ENCODE assay signal across 1 cellular context in the genomic region with DNA sequence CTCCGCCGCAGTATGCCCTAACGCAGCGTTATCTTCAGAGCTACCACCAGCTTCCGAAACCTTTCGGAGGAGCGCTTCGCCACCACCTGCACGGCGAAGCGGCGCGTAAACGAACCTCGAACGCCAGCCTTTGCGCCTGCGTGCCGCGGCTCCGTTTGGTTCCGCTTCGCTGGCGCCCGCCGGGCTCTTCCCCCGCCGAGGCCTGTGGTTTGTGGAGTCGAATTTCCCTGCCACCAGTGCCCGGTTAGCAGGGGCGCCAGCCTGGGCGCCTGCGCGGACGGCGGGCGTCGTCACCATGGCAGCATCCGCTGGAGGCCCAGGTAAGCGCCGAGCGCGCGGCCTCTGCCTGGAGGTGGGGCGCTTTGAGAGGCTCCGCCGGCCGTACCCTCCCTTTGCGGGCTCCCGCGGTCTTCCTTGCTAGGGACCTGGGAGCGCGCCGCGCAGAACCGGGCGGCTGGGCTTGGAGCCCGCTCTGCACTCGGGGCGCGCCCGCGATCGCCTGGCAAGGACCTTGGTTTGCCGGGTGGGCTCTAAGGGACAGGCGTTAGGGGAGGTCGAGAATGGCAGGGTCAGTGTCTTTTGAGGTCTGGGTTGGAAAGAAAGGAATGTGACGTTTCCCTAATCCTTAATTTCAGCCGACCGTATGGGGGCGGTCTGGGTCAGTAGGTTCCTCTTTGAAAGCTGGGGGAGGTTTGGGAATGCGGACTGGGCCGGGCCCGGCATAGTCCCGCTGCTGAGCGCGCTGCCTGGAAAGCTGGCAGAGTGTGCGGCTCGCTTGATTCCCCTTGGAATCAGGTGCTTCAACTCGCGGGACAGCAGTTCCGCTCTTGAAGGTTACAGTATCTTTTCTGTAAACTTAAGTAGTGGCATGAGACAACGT.
A peak's percentile ranks its signal among the peaks of the same experiment; 100 is the strongest.
TF ChIP-seq lines count a peak whose summit lies in the region.

TSS of gene FAM151B (plus strand) at position 272 of the 880 bp plus-strand sequence. CDS start at position 296, 24 bp downstream.

TF ChIP-seq in HepG2, 621 proteins besides CTCF, POLR2A, EP300 and RAD21 (continued from another document and continues in another):
- TF ChIP-seq, protein P1, sequence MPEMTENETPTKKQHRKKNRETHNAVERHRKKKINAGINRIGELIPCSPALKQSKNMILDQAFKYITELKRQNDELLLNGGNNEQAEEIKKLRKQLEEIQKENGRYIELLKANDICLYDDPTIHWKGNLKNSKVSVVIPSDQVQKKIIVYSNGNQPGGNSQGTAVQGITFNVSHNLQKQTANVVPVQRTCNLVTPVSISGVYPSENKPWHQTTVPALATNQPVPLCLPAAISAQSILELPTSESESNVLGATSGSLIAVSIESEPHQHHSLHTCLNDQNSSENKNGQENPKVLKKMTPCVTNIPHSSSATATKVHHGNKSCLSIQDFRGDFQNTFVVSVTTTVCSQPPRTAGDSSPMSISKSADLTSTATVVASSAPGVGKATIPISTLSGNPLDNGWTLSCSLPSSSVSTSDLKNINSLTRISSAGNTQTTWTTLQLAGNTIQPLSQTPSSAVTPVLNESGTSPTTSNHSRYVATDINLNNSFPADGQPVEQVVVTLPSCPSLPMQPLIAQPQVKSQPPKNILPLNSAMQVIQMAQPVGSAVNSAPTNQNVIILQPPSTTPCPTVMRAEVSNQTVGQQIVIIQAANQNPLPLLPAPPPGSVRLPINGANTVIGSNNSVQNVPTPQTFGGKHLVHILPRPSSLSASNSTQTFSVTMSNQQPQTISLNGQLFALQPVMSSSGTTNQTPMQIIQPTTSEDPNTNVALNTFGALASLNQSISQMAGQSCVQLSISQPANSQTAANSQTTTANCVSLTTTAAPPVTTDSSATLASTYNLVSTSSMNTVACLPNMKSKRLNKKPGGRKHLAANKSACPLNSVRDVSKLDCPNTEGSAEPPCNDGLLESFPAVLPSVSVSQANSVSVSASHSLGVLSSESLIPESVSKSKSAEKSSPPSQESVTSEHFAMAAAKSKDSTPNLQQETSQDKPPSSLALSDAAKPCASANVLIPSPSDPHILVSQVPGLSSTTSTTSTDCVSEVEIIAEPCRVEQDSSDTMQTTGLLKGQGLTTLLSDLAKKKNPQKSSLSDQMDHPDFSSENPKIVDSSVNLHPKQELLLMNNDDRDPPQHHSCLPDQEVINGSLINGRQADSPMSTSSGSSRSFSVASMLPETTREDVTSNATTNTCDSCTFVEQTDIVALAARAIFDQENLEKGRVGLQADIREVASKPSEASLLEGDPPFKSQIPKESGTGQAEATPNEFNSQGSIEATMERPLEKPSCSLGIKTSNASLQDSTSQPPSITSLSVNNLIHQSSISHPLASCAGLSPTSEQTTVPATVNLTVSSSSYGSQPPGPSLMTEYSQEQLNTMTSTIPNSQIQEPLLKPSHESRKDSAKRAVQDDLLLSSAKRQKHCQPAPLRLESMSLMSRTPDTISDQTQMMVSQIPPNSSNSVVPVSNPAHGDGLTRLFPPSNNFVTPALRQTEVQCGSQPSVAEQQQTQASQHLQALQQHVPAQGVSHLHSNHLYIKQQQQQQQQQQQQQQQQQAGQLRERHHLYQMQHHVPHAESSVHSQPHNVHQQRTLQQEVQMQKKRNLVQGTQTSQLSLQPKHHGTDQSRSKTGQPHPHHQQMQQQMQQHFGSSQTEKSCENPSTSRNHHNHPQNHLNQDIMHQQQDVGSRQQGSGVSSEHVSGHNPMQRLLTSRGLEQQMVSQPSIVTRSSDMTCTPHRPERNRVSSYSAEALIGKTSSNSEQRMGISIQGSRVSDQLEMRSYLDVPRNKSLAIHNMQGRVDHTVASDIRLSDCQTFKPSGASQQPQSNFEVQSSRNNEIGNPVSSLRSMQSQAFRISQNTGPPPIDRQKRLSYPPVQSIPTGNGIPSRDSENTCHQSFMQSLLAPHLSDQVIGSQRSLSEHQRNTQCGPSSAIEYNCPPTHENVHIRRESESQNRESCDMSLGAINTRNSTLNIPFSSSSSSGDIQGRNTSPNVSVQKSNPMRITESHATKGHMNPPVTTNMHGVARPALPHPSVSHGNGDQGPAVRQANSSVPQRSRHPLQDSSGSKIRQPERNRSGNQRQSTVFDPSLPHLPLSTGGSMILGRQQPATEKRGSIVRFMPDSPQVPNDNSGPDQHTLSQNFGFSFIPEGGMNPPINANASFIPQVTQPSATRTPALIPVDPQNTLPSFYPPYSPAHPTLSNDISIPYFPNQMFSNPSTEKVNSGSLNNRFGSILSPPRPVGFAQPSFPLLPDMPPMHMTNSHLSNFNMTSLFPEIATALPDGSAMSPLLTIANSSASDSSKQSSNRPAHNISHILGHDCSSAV (CRISPR knock-in tag; IDR thresholded peaks at IDR 0.05; ENCODE audit: borderline replicate concordance) = peak; percentile 67; the same call in 1 of the 2 replicates
- TF ChIP-seq HES4 (CRISPR knock-in tag; IDR thresholded peaks at IDR 0.05; ENCODE audit: borderline replicate concordance) (no peak), ZNF766 (CRISPR knock-in tag; IDR thresholded peaks at IDR 0.05; ENCODE audit: borderline replicate concordance) (peak; percentile 55; the same call in 1 of the 2 replicates), ZNF382 (CRISPR knock-in tag; IDR thresholded peaks at IDR 0.05; ENCODE audit: borderline replicate concordance) (no peak), MBNL3 (CRISPR knock-in tag; conservative IDR thresholded peaks at IDR 0.05) (no peak), BRCA1 (CRISPR knock-in tag; IDR thresholded peaks at IDR 0.05) (no peak), ZNF33A (CRISPR knock-in tag; IDR thresholded peaks at IDR 0.05; ENCODE audit: borderline replicate concordance) (no peak), SNAI1 (CRISPR knock-in tag; IDR thresholded peaks at IDR 0.05; ENCODE audit: borderline replicate concordance) (peak; percentile 66; the same call in 1 of the 2 replicates), ZNF83 (CRISPR knock-in tag; IDR thresholded peaks at IDR 0.05; ENCODE audit: borderline replicate concordance) (no peak), MAF1 (CRISPR knock-in tag; IDR thresholded peaks at IDR 0.05; ENCODE audit: borderline replicate concordance) (no peak; the same call in none of the 2 replicates), TMF1 (CRISPR knock-in tag; IDR thresholded peaks at IDR 0.05; ENCODE audit: low read depth) (peak; percentile 78; the same call in 1 of the 2 replicates), ZFP91 (CRISPR knock-in tag; IDR thresholded peaks at IDR 0.05; ENCODE audit: borderline replicate concordance) (peak; percentile 91), KAT7 (CRISPR knock-in tag; IDR thresholded peaks at IDR 0.05; ENCODE audit: borderline replicate concordance) (no peak), ATF7 (IDR thresholded peaks at IDR 0.05) (no peak), ATF7 (CRISPR knock-in tag; IDR thresholded peaks at IDR 0.05) (no peak), RFX1 (IDR thresholded peaks at IDR 0.05) (peak; percentile 97), ZNF343 (CRISPR knock-in tag; IDR thresholded peaks at IDR 0.05) (peak; percentile 86), RBFOX2 (IDR thresholded peaks at IDR 0.05; ENCODE audit: low read depth, low read length) (peak; percentile 82), CC2D1A (CRISPR knock-in tag; IDR thresholded peaks at IDR 0.05) (peak; percentile 88; the same call in 1 of the 2 replicates), ZNF772 (CRISPR knock-in tag; IDR thresholded peaks at IDR 0.05) (0 out of 2 replicates have a peak, but pooled peaks have one; percentile 50), CENPX (CRISPR knock-in tag; IDR thresholded peaks at IDR 0.05) (no peak), HCFC1 (IDR thresholded peaks at IDR 0.05; ENCODE audit: low read depth, low read length) (no peak), ZNF251 (CRISPR knock-in tag; IDR thresholded peaks at IDR 0.05) (no peak), SSRP1 (CRISPR knock-in tag; IDR thresholded peaks at IDR 0.05) (no peak; the same call in 1 of the 2 replicates), SP5 (CRISPR knock-in tag; IDR thresholded peaks at IDR 0.05; ENCODE audit: borderline replicate concordance, low read depth) (no peak), SMYD3 (CRISPR knock-in tag; IDR thresholded peaks at IDR 0.05) (peak; percentile 83), MAFK (conservative IDR thresholded peaks at IDR 0.05 in 1 of 2, IDR thresholded peaks at IDR 0.05 in 1 of 2; ENCODE audit: low read length in 2 of 2) (no peak), NFATC3 (CRISPR knock-in tag; IDR thresholded peaks at IDR 0.05) (no peak), ZNF432 (CRISPR knock-in tag; IDR thresholded peaks at IDR 0.05; ENCODE audit: borderline replicate concordance) (no peak), ZBTB44 (CRISPR knock-in tag; IDR thresholded peaks at IDR 0.05) (0 out of 2 replicates have a peak, but pooled peaks have one; percentile 50), FOSL2 (CRISPR knock-in tag; IDR thresholded peaks at IDR 0.05) (peak; percentile 14; the same call in 1 of the 2 replicates)
- TF ChIP-seq, protein P2, sequence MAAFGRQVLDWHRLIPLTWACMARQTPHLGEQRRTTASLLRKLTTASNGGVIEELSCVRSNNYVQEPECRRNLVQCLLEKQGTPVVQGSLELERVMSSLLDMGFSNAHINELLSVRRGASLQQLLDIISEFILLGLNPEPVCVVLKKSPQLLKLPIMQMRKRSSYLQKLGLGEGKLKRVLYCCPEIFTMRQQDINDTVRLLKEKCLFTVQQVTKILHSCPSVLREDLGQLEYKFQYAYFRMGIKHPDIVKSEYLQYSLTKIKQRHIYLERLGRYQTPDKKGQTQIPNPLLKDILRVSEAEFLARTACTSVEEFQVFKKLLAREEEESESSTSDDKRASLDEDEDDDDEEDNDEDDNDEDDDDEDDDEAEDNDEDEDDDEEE (CRISPR knock-in tag; IDR thresholded peaks at IDR 0.05) = no peak
- TF ChIP-seq, protein P3, sequence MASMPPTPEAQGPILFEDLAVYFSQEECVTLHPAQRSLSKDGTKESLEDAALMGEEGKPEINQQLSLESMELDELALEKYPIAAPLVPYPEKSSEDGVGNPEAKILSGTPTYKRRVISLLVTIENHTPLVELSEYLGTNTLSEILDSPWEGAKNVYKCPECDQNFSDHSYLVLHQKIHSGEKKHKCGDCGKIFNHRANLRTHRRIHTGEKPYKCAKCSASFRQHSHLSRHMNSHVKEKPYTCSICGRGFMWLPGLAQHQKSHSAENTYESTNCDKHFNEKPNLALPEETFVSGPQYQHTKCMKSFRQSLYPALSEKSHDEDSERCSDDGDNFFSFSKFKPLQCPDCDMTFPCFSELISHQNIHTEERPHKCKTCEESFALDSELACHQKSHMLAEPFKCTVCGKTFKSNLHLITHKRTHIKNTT (CRISPR knock-in tag; IDR thresholded peaks at IDR 0.05) = no peak; the same call in 1 of the 2 replicates
- TF ChIP-seq, protein P4, sequence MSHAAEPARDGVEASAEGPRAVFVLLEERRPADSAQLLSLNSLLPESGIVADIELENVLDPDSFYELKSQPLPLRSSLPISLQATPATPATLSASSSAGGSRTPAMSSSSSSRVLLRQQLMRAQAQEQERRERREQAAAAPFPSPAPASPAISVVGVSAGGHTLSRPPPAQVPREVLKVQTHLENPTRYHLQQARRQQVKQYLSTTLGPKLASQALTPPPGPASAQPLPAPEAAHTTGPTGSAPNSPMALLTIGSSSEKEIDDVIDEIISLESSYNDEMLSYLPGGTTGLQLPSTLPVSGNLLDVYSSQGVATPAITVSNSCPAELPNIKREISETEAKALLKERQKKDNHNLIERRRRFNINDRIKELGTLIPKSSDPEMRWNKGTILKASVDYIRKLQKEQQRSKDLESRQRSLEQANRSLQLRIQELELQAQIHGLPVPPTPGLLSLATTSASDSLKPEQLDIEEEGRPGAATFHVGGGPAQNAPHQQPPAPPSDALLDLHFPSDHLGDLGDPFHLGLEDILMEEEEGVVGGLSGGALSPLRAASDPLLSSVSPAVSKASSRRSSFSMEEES (CRISPR knock-in tag; IDR thresholded peaks at IDR 0.05) = no peak; the same call in 1 of the 2 replicates
- TF ChIP-seq, protein P5, sequence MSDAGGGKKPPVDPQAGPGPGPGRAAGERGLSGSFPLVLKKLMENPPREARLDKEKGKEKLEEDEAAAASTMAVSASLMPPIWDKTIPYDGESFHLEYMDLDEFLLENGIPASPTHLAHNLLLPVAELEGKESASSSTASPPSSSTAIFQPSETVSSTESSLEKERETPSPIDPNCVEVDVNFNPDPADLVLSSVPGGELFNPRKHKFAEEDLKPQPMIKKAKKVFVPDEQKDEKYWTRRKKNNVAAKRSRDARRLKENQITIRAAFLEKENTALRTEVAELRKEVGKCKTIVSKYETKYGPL (CRISPR knock-in tag; IDR thresholded peaks at IDR 0.05) = 0 out of 2 replicates have a peak, but pooled peaks have one; percentile 14
- TF ChIP-seq, protein P6, sequence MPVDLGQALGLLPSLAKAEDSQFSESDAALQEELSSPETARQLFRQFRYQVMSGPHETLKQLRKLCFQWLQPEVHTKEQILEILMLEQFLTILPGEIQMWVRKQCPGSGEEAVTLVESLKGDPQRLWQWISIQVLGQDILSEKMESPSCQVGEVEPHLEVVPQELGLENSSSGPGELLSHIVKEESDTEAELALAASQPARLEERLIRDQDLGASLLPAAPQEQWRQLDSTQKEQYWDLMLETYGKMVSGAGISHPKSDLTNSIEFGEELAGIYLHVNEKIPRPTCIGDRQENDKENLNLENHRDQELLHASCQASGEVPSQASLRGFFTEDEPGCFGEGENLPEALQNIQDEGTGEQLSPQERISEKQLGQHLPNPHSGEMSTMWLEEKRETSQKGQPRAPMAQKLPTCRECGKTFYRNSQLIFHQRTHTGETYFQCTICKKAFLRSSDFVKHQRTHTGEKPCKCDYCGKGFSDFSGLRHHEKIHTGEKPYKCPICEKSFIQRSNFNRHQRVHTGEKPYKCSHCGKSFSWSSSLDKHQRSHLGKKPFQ (CRISPR knock-in tag; IDR thresholded peaks at IDR 0.05; ENCODE audit: insufficient replicate concordance) = no peak
